In genomic region chr5:151215546-151215880, GRCh38 we compare ENCODE assay signal across 10 cellular contexts. TPM values are rescaled to one million over a fixed set of nuclear protein-coding genes. Genes with fewer than 3 reads are reported as not detected.
DNase-seq lines count a peak whose midpoint lies in the region; ATAC-seq and TF ChIP-seq lines count a peak whose summit lies in the region.
"Had no signal": no experiment of that assay in that cellular context is flagged by ENCODE, and none has a peak within 500 bp of the region (broad histone marks: within the 10 kb centered on the region; RNA-seq: fewer than 3 reads in every experiment).

No MANE protein-coding gene starts in this region.

- no peak for DNase-seq in CD4-positive, alpha-beta memory T cell
- DNase-seq in IMR-90, result no peak
- no peak for DNase-seq in central memory CD8-positive, alpha-beta T cell (ENCODE audit: low spot score in 2 of 2)
- DNase-seq in trophoblast cell, result no peak
- no peak for DNase-seq in SKM-1 (lab: John Stamatoyannopoulos, UW; ENCODE audit: unreplicated experiment)
- no peak for DNase-seq in erythroblast (lab: John Stamatoyannopoulos, UW)
- DNase-seq in head of caudate nucleus, result no peak
- DNase-seq: testis had no signal

- H3K23ac ChIP-seq in IMR-90 (ENCODE audit: low read depth, low read length) (no peak overlapping the region), trophoblast cell (ENCODE audit: low read length) (no peak overlapping the region)

- no peak overlapping the region for H4K12ac ChIP-seq in trophoblast cell (ENCODE audit: low read depth, low read length)

- H4K5ac ChIP-seq in IMR-90 (ENCODE audit: low read depth, low read length), result no peak overlapping the region

- no peaks in the 10 kb centered on the region for H3K36me3 ChIP-seq in CD4-positive, alpha-beta memory T cell (ENCODE audit: insufficient read depth, low read length)
- no peaks in the 10 kb centered on the region for H3K36me3 ChIP-seq in IMR-90 (ENCODE audit: control insufficient read depth, insufficient read depth, low read length)
- H3K36me3 ChIP-seq in trophoblast cell (ENCODE audit: control insufficient read depth in 1 of 2, insufficient read depth in 2 of 2, low read length in 2 of 2), result no peaks in the 10 kb centered on the region
- H3K36me3 ChIP-seq: SJSA1 had no signal

- H2BK120ac ChIP-seq in IMR-90 (ENCODE audit: low read depth, low read length) (no peak overlapping the region), trophoblast cell (ENCODE audit: insufficient read depth, low read length, poor library complexity) (no peak overlapping the region)

- no peak overlapping the region for H3K18ac ChIP-seq in IMR-90 (ENCODE audit: low read depth, low read length)
- H3K18ac ChIP-seq in trophoblast cell (ENCODE audit: low read length), result no peak overlapping the region

- in situ Hi-C loops in IMR-90 (cut with MboI; ENCODE audit: low sequenced_read_pairs), result no loop called here

- no peak overlapping the region for H3K56ac ChIP-seq in IMR-90 (ENCODE audit: extremely low read depth, insufficient read depth, low read length)

- no peak overlapping the region for H2BK12ac ChIP-seq in trophoblast cell (ENCODE audit: low read length)

- BruUV-seq in IMR-90 (replicated peaks; lab: Mats Ljungman, UMichigan), result no TSS peak

- no CpG with 5 or more reads among the region's 2 CpGs for WGBS in IMR-90 (ENCODE audit: extremely low coverage in 2 of 2, insufficient read length in 1 of 2), 2 experiments
- WGBS in trophoblast cell (ENCODE audit: extremely low coverage, insufficient coverage, insufficient read length), result no CpG with 5 or more reads among the region's 2 CpGs

- CTCF ChIA-PET in CD4-positive, alpha-beta memory T cell (lab: Charles Lee; ENCODE audit: partially characterized antibody), result interaction anchor here (1.3 to 7.1 kb wide), 5 partner anchors 8 to 100 kb away, joined by 5 to 81 read pairs (median 10); partner anchors contain the start of genes CCDC69 and GM2A
- CTCF ChIA-PET in IMR-90 (lab: Yijun Ruan, JAX), result interaction anchor here (0.6 to 1.2 kb wide), 2 partner anchors 9 to 83 kb away, joined by 3 to 5 read pairs; partner anchors contain the start of gene CCDC69

- no peaks in the 10 kb centered on the region for H3K79me2 ChIP-seq in trophoblast cell (ENCODE audit: control insufficient read depth, insufficient read depth, low read length, poor library complexity)

- no peak overlapping the region for H3K9ac ChIP-seq in IMR-90 (ENCODE audit: low read depth, low read length)
- no peak overlapping the region for H3K9ac ChIP-seq in trophoblast cell (ENCODE audit: low read length)

- peak overlapping the region; percentile 86 to 99 (median 95) for H3K27ac Mint-ChIP-seq in CD4-positive, alpha-beta memory T cell
- peak overlapping the region; percentile 84 for H3K27ac Mint-ChIP-seq in central memory CD8-positive, alpha-beta T cell (ENCODE audit: low read depth)

- H3K27me3 ChIP-seq in CD4-positive, alpha-beta memory T cell (ENCODE audit: insufficient read depth, low read length), result no peaks in the 10 kb centered on the region
- H3K27me3 ChIP-seq in IMR-90 (ENCODE audit: control insufficient read depth, insufficient read depth, low read length), result peaks cover 5% of the 10 kb centered on the region
- no peaks in the 10 kb centered on the region for H3K27me3 ChIP-seq in trophoblast cell (ENCODE audit: insufficient read depth, low read length)
- H3K27me3 ChIP-seq: testis had no signal

- H4K91ac ChIP-seq in IMR-90 (ENCODE audit: insufficient read depth, low read depth, low read length) (no peak overlapping the region), trophoblast cell (ENCODE audit: low read depth, low read length) (peak overlapping the region; percentile 7)

- 0 out of 2 replicates have a peak, but pooled peaks cover 3% of the 10 kb centered on the region for H3K9me1 ChIP-seq in IMR-90 (ENCODE audit: insufficient read depth, low read length)

- H3K9me3 Mint-ChIP-seq in CD4-positive, alpha-beta memory T cell, result no peaks in the 10 kb centered on the region
- no peaks in the 10 kb centered on the region for H3K9me3 Mint-ChIP-seq in central memory CD8-positive, alpha-beta T cell

- H2AK9ac ChIP-seq in IMR-90 (replicated peaks; ENCODE audit: low read depth, low read length, poor library complexity), result peak overlapping the region; percentile 45

- H3K36me3 Mint-ChIP-seq in CD4-positive, alpha-beta memory T cell, result peaks cover 36 to 60% of the 10 kb centered on the region in 2 donors
- peaks cover 35% of the 10 kb centered on the region for H3K36me3 Mint-ChIP-seq in central memory CD8-positive, alpha-beta T cell (ENCODE audit: insufficient read depth)

- TF ChIP-seq POLR2A in IMR-90 (IDR thresholded peaks at IDR 0.05; ENCODE audit: low read depth, low read length), result no peak
- TF ChIP-seq POLR2A in erythroblast (IDR thresholded peaks at IDR 0.05; ENCODE audit: low read length), result no peak

- TF ChIP-seq CTCF in IMR-90 (conservative IDR thresholded peaks at IDR 0.05; ENCODE audit: low read depth, low read length), result no peak

- H3K4me2 ChIP-seq in IMR-90 (ENCODE audit: low read depth, low read length) (no peak overlapping the region), trophoblast cell (ENCODE audit: low read length) (no peak overlapping the region)

- peak overlapping the region; percentile 90 for H3K27ac ChIP-seq in CD4-positive, alpha-beta memory T cell (ENCODE audit: low read depth, low read length)
- no peak overlapping the region for H3K27ac ChIP-seq in IMR-90 (ENCODE audit: insufficient read depth, low read length)
- peak overlapping the region; percentile 37 for H3K27ac ChIP-seq in trophoblast cell (ENCODE audit: low read depth, low read length)
- H3K27ac ChIP-seq: SJSA1 had no signal

- no peaks in the 10 kb centered on the region for H3K27me3 Mint-ChIP-seq in CD4-positive, alpha-beta memory T cell
- no peaks in the 10 kb centered on the region for H3K27me3 Mint-ChIP-seq in central memory CD8-positive, alpha-beta T cell

- H2BK20ac ChIP-seq in IMR-90 (ENCODE audit: low read depth, low read length), result no peak overlapping the region

- H4K8ac ChIP-seq in IMR-90 (ENCODE audit: low read depth in 2 of 2, low read length in 2 of 2), result no peak overlapping the region
- H4K8ac ChIP-seq in trophoblast cell (ENCODE audit: low read depth, low read length), result no peak overlapping the region

- no peak overlapping the region for H2AK5ac ChIP-seq in IMR-90 (ENCODE audit: low read depth, low read length)
- no peak overlapping the region for H2AK5ac ChIP-seq in trophoblast cell (ENCODE audit: low read length)

- no peak overlapping the region for H2BK15ac ChIP-seq in IMR-90 (ENCODE audit: low read depth, low read length)

- POLR2A ChIA-PET in CD4-positive, alpha-beta memory T cell (lab: Charles Lee; ENCODE audit: partially characterized antibody), result interaction anchor here (1.0 to 6.4 kb wide), 6 partner anchors 8 to 135 kb away, joined by 4 to 335 read pairs (median 46); partner anchors contain the start of genes CCDC69, GM2A and TNIP1
- POLR2A ChIA-PET in IMR-90 (lab: Charles Lee; ENCODE audit: unreplicated experiment), result no interaction called here

- ATAC-seq in IMR-90 (ENCODE audit: low read depth) (no peak), GM21576 (IDR thresholded peaks at IDR 0.05; ENCODE audit: unreplicated experiment) (no peak)
- no peak for ATAC-seq in central memory CD8-positive, alpha-beta T cell (replicated peaks; ENCODE audit: extremely low read depth, poor library complexity, severe bottlenecking)

- H4K20me1 ChIP-seq in IMR-90 (ENCODE audit: insufficient read depth, low read length), result no peaks in the 10 kb centered on the region

- no peak overlapping the region for H2AFZ ChIP-seq in IMR-90 (replicated peaks; ENCODE audit: low read length, poor library complexity)
- H2AFZ ChIP-seq in trophoblast cell (ENCODE audit: insufficient read depth, low read length, poor library complexity), result no peak overlapping the region

- TF ChIP-seq RAD21 in IMR-90 (IDR thresholded peaks at IDR 0.05; ENCODE audit: low read length), result no peak

- intact Hi-C loops in CD4-positive, alpha-beta memory T cell (cut with micrococcal nuclease), result loop anchor here (2.0 kb wide), 2 partner anchors 17 to 59 kb away; partner anchors contain the start of gene ANXA6
- intact Hi-C loops in IMR-90 (cut with micrococcal nuclease), result no loop called here
- intact Hi-C loops in head of caudate nucleus (cut with DNase I), result no loop called here

- H2BK5ac ChIP-seq in IMR-90 (ENCODE audit: low read depth, low read length, poor library complexity, severe bottlenecking) (no peak overlapping the region), trophoblast cell (ENCODE audit: low read depth, low read length, poor library complexity) (no peak overlapping the region)

- H3K14ac ChIP-seq in IMR-90 (replicated peaks; ENCODE audit: low read depth, low read length) (no peak overlapping the region), trophoblast cell (ENCODE audit: low read length) (no peak overlapping the region)

- H3K4ac ChIP-seq in IMR-90 (ENCODE audit: low read depth, low read length) (no peak overlapping the region), trophoblast cell (ENCODE audit: low read depth, low read length) (no peak overlapping the region)

- dilution Hi-C loops in IMR-90 (cut with HindIII; ENCODE audit: low sequenced_read_pairs, unreplicated experiment), result no loop called here

- H3K4me3 Mint-ChIP-seq in CD4-positive, alpha-beta memory T cell, result peak overlapping the region; percentile 49 to 95 (median 88)
- H3K4me3 Mint-ChIP-seq in central memory CD8-positive, alpha-beta T cell, result peak overlapping the region; percentile 86

- peaks cover 70 to 96% (median 81%) of the 10 kb centered on the region in 4 donors for H3K4me1 Mint-ChIP-seq in CD4-positive, alpha-beta memory T cell
- peaks cover 86% of the 10 kb centered on the region for H3K4me1 Mint-ChIP-seq in central memory CD8-positive, alpha-beta T cell

- no peaks in the 10 kb centered on the region for H3K9me3 ChIP-seq in CD4-positive, alpha-beta memory T cell (ENCODE audit: control insufficient read depth in 1 of 2, low read length in 2 of 2)
- H3K9me3 ChIP-seq in IMR-90 (ENCODE audit: control insufficient read depth, insufficient read depth, low read length), result no peaks in the 10 kb centered on the region
- H3K9me3 ChIP-seq in trophoblast cell (ENCODE audit: insufficient read depth, low read depth, low read length), result no peaks in the 10 kb centered on the region
- H3K9me3 ChIP-seq: SJSA1, testis had no signal

- peaks cover 99% of the 10 kb centered on the region for H3K4me1 ChIP-seq in CD4-positive, alpha-beta memory T cell (ENCODE audit: insufficient read depth, low read length)
- H3K4me1 ChIP-seq in IMR-90 (ENCODE audit: control insufficient read depth, insufficient read depth, low read length), result no peaks in the 10 kb centered on the region
- peaks cover 26 to 39% of the 10 kb centered on the region in 2 experiments for H3K4me1 ChIP-seq in trophoblast cell (ENCODE audit: control insufficient read depth in 1 of 2, insufficient read depth in 2 of 2, low read length in 2 of 2)
- H3K4me1 ChIP-seq: SJSA1 had no signal

- no peaks in the 10 kb centered on the region for H3K79me1 ChIP-seq in IMR-90 (ENCODE audit: low read depth in 1 of 2, low read length in 2 of 2)
- H3K79me1 ChIP-seq in trophoblast cell (ENCODE audit: low read length), result peaks cover 13% of the 10 kb centered on the region

- peak overlapping the region; percentile 9 to 49 for H3K4me3 ChIP-seq in CD4-positive, alpha-beta memory T cell (ENCODE audit: low read length in 2 of 2)
- no peak overlapping the region for H3K4me3 ChIP-seq in IMR-90 (ENCODE audit: insufficient read depth, low read depth, low read length)
- H3K4me3 ChIP-seq in trophoblast cell (ENCODE audit: low read depth, low read length), result no peak overlapping the region
- H3K4me3 ChIP-seq: SJSA1, testis had no signal

RNA-seq across cellular contexts. Expression of gene CCDC69, which starts 8.4 kb away (rescaled TPM):
- total RNA-seq in CD4-positive, alpha-beta memory T cell, result 10 to 100 TPM; 93.5 to 93.9 TPM
- 10 to 100 TPM; 38.9 to 83.0 TPM for polyA plus RNA-seq in CD4-positive, alpha-beta memory T cell
- total RNA-seq in IMR-90 (2012; rRNA removed), result 0.36 and 0.56 TPM in 2 replicates
- polyA plus RNA-seq in IMR-90 (2012; rRNA removed), result 0.36 and 0.48 TPM in 2 replicates
- polyA plus RNA-seq in IMR-90 (2012; cell fraction: cytosol; rRNA removed), result 0.25 and 0.31 TPM in 2 replicates
- 0.11 and 0.24 TPM in 2 replicates for polyA plus RNA-seq in IMR-90 (2012; cell fraction: nucleus; rRNA removed; ENCODE audit: low replicate concordance)
- polyA plus RNA-seq in trophoblast cell (2013), result 9.9 and 10.2 TPM in 2 replicates

RNA-seq across cellular contexts. Expression of gene GM2A, which starts 37.5 kb away (rescaled TPM):
- total RNA-seq in CD4-positive, alpha-beta memory T cell, result 10 to 100 TPM; 20.4 to 23.1 TPM
- 1 to 10 TPM; 4.3 to 5.6 TPM for polyA plus RNA-seq in CD4-positive, alpha-beta memory T cell
- 18.5 and 18.6 TPM in 2 replicates for total RNA-seq in IMR-90 (2012; rRNA removed)
- 12.8 and 13.8 TPM in 2 replicates for polyA plus RNA-seq in IMR-90 (2012; rRNA removed)
- polyA plus RNA-seq in IMR-90 (2012; cell fraction: cytosol; rRNA removed), result 8.0 and 9.9 TPM in 2 replicates
- 2.0 and 3.1 TPM in 2 replicates for polyA plus RNA-seq in IMR-90 (2012; cell fraction: nucleus; rRNA removed; ENCODE audit: low replicate concordance)
- 103 and 109 TPM in 2 replicates for polyA plus RNA-seq in trophoblast cell (2013)

RNA-seq across cellular contexts. Expression of gene ANXA6, which starts 57.9 kb away (rescaled TPM):
- 100 to 1,000 TPM; 318 to 342 TPM for total RNA-seq in CD4-positive, alpha-beta memory T cell
- polyA plus RNA-seq in CD4-positive, alpha-beta memory T cell, result 100 to 1,000 TPM; 229 to 330 TPM
- total RNA-seq in IMR-90 (2012; rRNA removed), result 610 and 633 TPM in 2 replicates
- 346 and 355 TPM in 2 replicates for polyA plus RNA-seq in IMR-90 (2012; rRNA removed)
- polyA plus RNA-seq in IMR-90 (2012; cell fraction: cytosol; rRNA removed), result 237 and 242 TPM in 2 replicates
- polyA plus RNA-seq in IMR-90 (2012; cell fraction: nucleus; rRNA removed; ENCODE audit: low replicate concordance), result 152 and 159 TPM in 2 replicates
- 81.4 and 88.5 TPM in 2 replicates for polyA plus RNA-seq in trophoblast cell (2013)

Comparison
In these comparisons a context has a peak if more than half of its experiments do, and no peak if none do; other contexts are left out.
1. H3K4me3 ChIP-seq: peak in CD4-positive, alpha-beta memory T cell (2 of 2); none in IMR-90 (single experiment) and trophoblast cell (single experiment).
2. RNA of gene CCDC69, which starts 8.4 kb away (total RNA-seq): 93.5 to 93.9 TPM in CD4-positive, alpha-beta memory T cell; 0.36 to 0.56 TPM in IMR-90; every median in the first group is over 10 times any median in the second.